8 cellular contexts compared by ENCODE assay signal in genomic region chr22:20015971-20016733, GRCh38. TPM values are rescaled to one million over a fixed set of nuclear protein-coding genes. Genes with fewer than 3 reads are reported as not detected.
DNase-seq lines count a peak whose midpoint lies in the region; ATAC-seq, FAIRE-seq and TF ChIP-seq lines count a peak whose summit lies in the region.

No MANE protein-coding gene starts in this region.

- peaks cover 10% of the 10 kb centered on the region; the same call in 1 of the 2 replicates for H3K4me1 ChIP-seq in OCI-LY3 (ENCODE audit: low read length)
- H3K4me1 ChIP-seq in mesendoderm (ENCODE audit: control insufficient read depth, low read depth, low read length): peaks cover 2% of the 10 kb centered on the region
- peaks cover 21% of the 10 kb centered on the region for H3K4me1 ChIP-seq in upper lobe of right lung

- H3K4ac ChIP-seq in mesendoderm (ENCODE audit: low read depth, low read length): no peak overlapping the region

- TF ChIP-seq CTCF in GM20000 (IDR thresholded peaks at IDR 0.05; ENCODE audit: extremely low read depth, missing control alignments): no peak
- no peak for TF ChIP-seq CTCF in OCI-LY3 (IDR thresholded peaks at IDR 0.05; ENCODE audit: low read depth, low read length)
- TF ChIP-seq CTCF in coronary artery (IDR thresholded peaks at IDR 0.05): no peak
- no peak for TF ChIP-seq CTCF in upper lobe of right lung (IDR thresholded peaks at IDR 0.05)

- no peak overlapping the region for H2AK5ac ChIP-seq in mesendoderm (ENCODE audit: low read length)

- H3K9me3 ChIP-seq in OCI-LY3 (ENCODE audit: insufficient read depth, low read length): no peaks in the 10 kb centered on the region
- no peaks in the 10 kb centered on the region for H3K9me3 ChIP-seq in upper lobe of right lung

- H3K9ac ChIP-seq in OCI-LY3 (ENCODE audit: low read length) (peak overlapping the region; percentile 59), mesendoderm (ENCODE audit: low read length) (peak overlapping the region; percentile 76)

- peak overlapping the region; percentile 81 for H3K4me3 ChIP-seq in OCI-LY3 (ENCODE audit: low read length)
- peak overlapping the region; percentile 95 for H3K4me3 ChIP-seq in coronary artery
- peak overlapping the region; percentile 54 for H3K4me3 ChIP-seq in mesendoderm (ENCODE audit: low read length)
- H3K4me3 ChIP-seq in upper lobe of right lung: peak overlapping the region; percentile 85

- no peaks in the 10 kb centered on the region for H3K79me1 ChIP-seq in mesendoderm (ENCODE audit: low read length)

- WGBS in mesendoderm (ENCODE audit: extremely low coverage, insufficient coverage, low lambda C conversion rate): no CpG with 5 or more reads among the region's 101 CpGs

- H3K27me3 ChIP-seq in OCI-LY3 (ENCODE audit: low read depth, low read length) (peaks cover 15% of the 10 kb centered on the region), mesendoderm (ENCODE audit: insufficient read depth, low read length, poor library complexity) (peaks cover 10% of the 10 kb centered on the region), upper lobe of right lung (no peaks in the 10 kb centered on the region)

- H3K27ac ChIP-seq in OCI-LY3 (ENCODE audit: low read length) (no peak overlapping the region), coronary artery (peak overlapping the region in 1 of 2 donors; percentile 62), mesendoderm (ENCODE audit: low read depth, low read length) (no peak overlapping the region), upper lobe of right lung (no peak overlapping the region)

- FAIRE-seq in GM12891 (lab: Jason Lieb, UNC): no peak

- H3K79me2 ChIP-seq in OCI-LY3 (ENCODE audit: low read length) (peaks cover under 1% of the 10 kb centered on the region; the same call in 1 of the 2 replicates), mesendoderm (ENCODE audit: control insufficient read depth, insufficient read depth, low read length) (no peaks in the 10 kb centered on the region)

- H3K36me3 ChIP-seq in OCI-LY3 (replicated peaks; ENCODE audit: low read depth, low read length) (no peaks in the 10 kb centered on the region), mesendoderm (ENCODE audit: control insufficient read depth, insufficient read depth, low read length) (no peaks in the 10 kb centered on the region), upper lobe of right lung (no peaks in the 10 kb centered on the region)

- no peak overlapping the region for H2BK120ac ChIP-seq in mesendoderm (ENCODE audit: low read depth, low read length)

- H3K4me2 ChIP-seq in OCI-LY3 (ENCODE audit: low read length) (peak overlapping the region; percentile 88), mesendoderm (ENCODE audit: low read length) (peak overlapping the region; percentile 79)

- H2BK5ac ChIP-seq in mesendoderm (ENCODE audit: low read length): no peak overlapping the region

- peak overlapping the region; percentile 66 for H3K23ac ChIP-seq in mesendoderm (ENCODE audit: low read length)

- 0 out of 2 replicates have a peak overlapping the region, but pooled peaks have one; percentile 24 for H2AFZ ChIP-seq in OCI-LY3 (ENCODE audit: low read depth, low read length)

- TF ChIP-seq POLR2A in GM12891 (IDR thresholded peaks at IDR 0.05; ENCODE audit: low read depth, low read length): no peak

- DNase-seq in GM20000 (ENCODE audit: low spot score) (peak; percentile 56), coronary artery (ENCODE audit: low spot score) (no peak), mesendoderm (peak; percentile 36), upper lobe of right lung (peak; percentile 80), GM12891 (ENCODE audit: insufficient read length, low spot score) (no peak), NCI-H2107 treated with DMSO at 0.1 percent for 48 hours (lab: John Stamatoyannopoulos, UW; ENCODE audit: unreplicated experiment) (no peak), NCI-H1436 treated with DMSO at 0.1 percent for 48 hours (lab: John Stamatoyannopoulos, UW) (no peak)

- intact Hi-C loops in upper lobe of right lung (cut with DNase I): no loop called here

- H3K56ac ChIP-seq in mesendoderm (ENCODE audit: low read length): peak overlapping the region; percentile 88

- H2BK15ac ChIP-seq in mesendoderm (replicated peaks; ENCODE audit: low read depth): no peak overlapping the region

- peak; percentile 0 for ATAC-seq in upper lobe of right lung

- H4K20me1 ChIP-seq in OCI-LY3 (ENCODE audit: insufficient read depth, low read length): no peaks in the 10 kb centered on the region

- no peak overlapping the region for H4K8ac ChIP-seq in mesendoderm (ENCODE audit: low read depth, low read length)

- peak overlapping the region; percentile 40 for H3K18ac ChIP-seq in mesendoderm (ENCODE audit: low read length)

- H4K5ac ChIP-seq in mesendoderm (ENCODE audit: low read length): no peak overlapping the region

TF ChIP-seq in GM12891, 5 proteins besides CTCF, POLR2A, EP300 and RAD21:
- no peak for TF ChIP-seq POLR2AphosphoS5 (IDR thresholded peaks at IDR 0.05; ENCODE audit: low read depth, low read length)
- TF ChIP-seq PAX5 (IDR thresholded peaks at IDR 0.05; ENCODE audit: insufficient read depth, low read length, severe bottlenecking): no peak
- no peak for TF ChIP-seq TAF1 (IDR thresholded peaks at IDR 0.05; ENCODE audit: low read depth, low read length)
- no peak for TF ChIP-seq POU2F2 (IDR thresholded peaks at IDR 0.05; ENCODE audit: low read depth, low read length)
- no peak for TF ChIP-seq SPI1 (IDR thresholded peaks at IDR 0.05; ENCODE audit: low read depth, low read length)
TF ChIP-seq in GM12891: peak in this region for 0.

RNA-seq across cellular contexts. Expression of gene ARVCF, which starts 0.5 kb away (rescaled TPM):
- polyA plus RNA-seq in mesendoderm (2013, experiment 1 of 2): 9.4 TPM
- 9.6 TPM for polyA plus RNA-seq in mesendoderm (2013, experiment 2 of 2)
- 25.4 TPM for total RNA-seq in upper lobe of right lung
- polyA plus RNA-seq in GM12891 (2012; ENCODE audit: low read depth, missing spikeins): 0.37 TPM

RNA-seq across cellular contexts. Expression of gene TANGO2, which starts 4.8 kb away (rescaled TPM):
- polyA plus RNA-seq in mesendoderm (2013, experiment 1 of 2): 5.3 TPM
- 4.2 TPM for polyA plus RNA-seq in mesendoderm (2013, experiment 2 of 2)
- 37.8 TPM for total RNA-seq in upper lobe of right lung
- polyA plus RNA-seq in GM12891 (2012; ENCODE audit: low read depth, missing spikeins): 11.5 TPM

Comparison
In these comparisons a context has a peak if more than half of its experiments do, and no peak if none do; other contexts are left out.
1. DNase-seq: peak in GM20000 (single experiment), mesendoderm (single experiment) and upper lobe of right lung (single experiment); none in coronary artery (single experiment), GM12891 (single experiment), NCI-H2107 treated with DMSO at 0.1 percent for 48 hours (single experiment) and NCI-H1436 treated with DMSO at 0.1 percent for 48 hours (single experiment).
2. Peak in every context shown above with its lines, with median percentiles within 50 percentile points of each other: H3K4me3 ChIP-seq.